Comparison of ENCODE assay signal across 2 cellular contexts in the genomic region with DNA sequence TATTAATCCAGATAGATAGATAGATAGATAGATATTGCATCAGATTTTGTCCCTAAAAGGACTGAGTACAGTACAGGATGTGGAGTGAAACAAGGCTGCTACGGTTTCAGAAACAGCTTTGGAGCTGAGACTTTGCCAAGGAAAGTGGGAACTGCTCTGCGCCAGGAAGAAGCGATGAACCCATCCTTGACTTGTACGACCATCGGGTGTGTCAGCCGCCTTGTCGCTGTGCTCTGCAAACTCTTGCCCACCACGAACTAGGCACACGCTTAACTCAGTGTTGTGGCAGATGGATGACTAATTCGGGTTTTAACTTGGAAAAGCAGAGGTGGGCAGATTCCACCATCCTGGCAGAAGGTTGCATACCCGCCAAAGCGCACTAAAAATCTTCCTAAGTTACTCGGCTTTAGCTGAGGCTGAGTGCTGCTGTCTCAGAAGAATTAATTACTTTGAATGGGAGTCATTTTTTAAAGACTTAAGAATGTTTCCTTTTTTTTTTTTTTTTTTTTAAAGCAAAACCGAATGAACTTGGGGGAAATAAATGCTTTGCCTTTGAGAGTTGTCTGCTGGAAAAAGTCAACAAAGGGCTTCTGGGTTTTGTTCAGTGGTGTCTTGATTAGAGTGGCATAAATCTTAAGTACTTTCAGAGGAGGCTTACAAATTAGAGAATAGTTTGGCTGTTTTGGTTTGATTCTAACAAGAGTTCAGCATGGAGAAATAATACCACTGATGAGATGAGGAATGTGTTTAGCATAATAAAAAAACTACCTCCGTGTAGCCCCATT.
TF ChIP-seq lines count a peak whose summit lies in the region.

No MANE protein-coding gene starts in this region.

TF ChIP-seq in IMR-90, 13 proteins besides CTCF, POLR2A, EP300 and RAD21 (continued from another document):
- TF ChIP-seq, protein P1, sequence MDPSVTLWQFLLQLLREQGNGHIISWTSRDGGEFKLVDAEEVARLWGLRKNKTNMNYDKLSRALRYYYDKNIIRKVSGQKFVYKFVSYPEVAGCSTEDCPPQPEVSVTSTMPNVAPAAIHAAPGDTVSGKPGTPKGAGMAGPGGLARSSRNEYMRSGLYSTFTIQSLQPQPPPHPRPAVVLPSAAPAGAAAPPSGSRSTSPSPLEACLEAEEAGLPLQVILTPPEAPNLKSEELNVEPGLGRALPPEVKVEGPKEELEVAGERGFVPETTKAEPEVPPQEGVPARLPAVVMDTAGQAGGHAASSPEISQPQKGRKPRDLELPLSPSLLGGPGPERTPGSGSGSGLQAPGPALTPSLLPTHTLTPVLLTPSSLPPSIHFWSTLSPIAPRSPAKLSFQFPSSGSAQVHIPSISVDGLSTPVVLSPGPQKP (IDR thresholded peaks at IDR 0.05; ENCODE audit: borderline replicate concordance, low read depth, low read length): no peak
- TF ChIP-seq BHLHE40 (IDR thresholded peaks at IDR 0.05; ENCODE audit: low read depth, low read length) (no peak), MXI1 (IDR thresholded peaks at IDR 0.05; ENCODE audit: borderline replicate concordance, low read depth, low read length) (no peak), MAZ (IDR thresholded peaks at IDR 0.05; ENCODE audit: borderline replicate concordance, low read depth, low read length) (no peak), SMC3 (IDR thresholded peaks at IDR 0.05; ENCODE audit: low read depth, low read length) (no peak), MAFK (IDR thresholded peaks at IDR 0.05; ENCODE audit: low read depth, low read length) (no peak), RFX5 (IDR thresholded peaks at IDR 0.05; ENCODE audit: low read depth, low read length) (no peak), CHD1 (IDR thresholded peaks at IDR 0.05; ENCODE audit: low read depth, low read length) (no peak), CEBPB (IDR thresholded peaks at IDR 0.05; ENCODE audit: low read depth, low read length) (no peak), NFE2L2 (IDR thresholded peaks at IDR 0.05; ENCODE audit: low read depth, low read length) (no peak), RCOR1 (IDR thresholded peaks at IDR 0.05; ENCODE audit: insufficient replicate concordance, low read length) (no peak)
- TF ChIP-seq, protein P2, sequence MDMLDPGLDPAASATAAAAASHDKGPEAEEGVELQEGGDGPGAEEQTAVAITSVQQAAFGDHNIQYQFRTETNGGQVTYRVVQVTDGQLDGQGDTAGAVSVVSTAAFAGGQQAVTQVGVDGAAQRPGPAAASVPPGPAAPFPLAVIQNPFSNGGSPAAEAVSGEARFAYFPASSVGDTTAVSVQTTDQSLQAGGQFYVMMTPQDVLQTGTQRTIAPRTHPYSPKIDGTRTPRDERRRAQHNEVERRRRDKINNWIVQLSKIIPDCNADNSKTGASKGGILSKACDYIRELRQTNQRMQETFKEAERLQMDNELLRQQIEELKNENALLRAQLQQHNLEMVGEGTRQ (IDR thresholded peaks at IDR 0.05; ENCODE audit: low read depth, low read length): no peak
TF ChIP-seq in IMR-90: peak in this region for 0.

TF ChIP-seq in GM12891, 5 proteins besides CTCF, POLR2A, EP300 and RAD21 (continued from another document):
- no peak for TF ChIP-seq TAF1 (IDR thresholded peaks at IDR 0.05; ENCODE audit: low read depth, low read length)
- no peak for TF ChIP-seq PAX5 (IDR thresholded peaks at IDR 0.05; ENCODE audit: insufficient read depth, low read length, severe bottlenecking)
- no peak for TF ChIP-seq POLR2AphosphoS5 (IDR thresholded peaks at IDR 0.05; ENCODE audit: low read depth, low read length)
- no peak for TF ChIP-seq SPI1 (IDR thresholded peaks at IDR 0.05; ENCODE audit: low read depth, low read length)
